ENCODE assay signal across 9 cellular contexts in genomic region chr1:228101614-228101993, GRCh38. TPM values are rescaled to one million over a fixed set of nuclear protein-coding genes. Genes with fewer than 3 reads are reported as not detected.
DNase-seq lines count a peak whose midpoint lies in the region; ATAC-seq and TF ChIP-seq lines count a peak whose summit lies in the region.
"Had no signal": no experiment of that assay in that cellular context is flagged by ENCODE, and none has a peak within 500 bp of the region (broad histone marks: within the 10 kb centered on the region; RNA-seq: fewer than 3 reads in every experiment).

No MANE protein-coding gene starts in this region.

- peak overlapping the region in 7 of 8 donors; percentile 77 to 97 (median 86) for H3K4me3 Mint-ChIP-seq in naive B cell

- 18 to 20% methylated on average over 15 of the region's 15 CpGs for WGBS in body of pancreas, 2 donors

- no peaks in the 10 kb centered on the region for H3K9me3 Mint-ChIP-seq in naive B cell

- H3K27ac ChIP-seq in body of pancreas: peak overlapping the region; percentile 82 to 97 (median 92)

- peaks cover 27 to 53% (median 28%) of the 10 kb centered on the region in 3 donors for H3K4me1 Mint-ChIP-seq in naive B cell

- H3K4me3 ChIP-seq in AG09309 (ENCODE audit: control insufficient read depth, low read depth, low read length): peak overlapping the region; percentile 91
- no peak overlapping the region for H3K4me3 ChIP-seq in body of pancreas

- peaks cover 0 to 4% of the 10 kb centered on the region in 2 donors for H3K36me3 Mint-ChIP-seq in naive B cell

- peaks cover 48% of the 10 kb centered on the region for H3K4me1 ChIP-seq in body of pancreas

- H3K27ac Mint-ChIP-seq in naive B cell: peak overlapping the region in 5 of 6 donors; percentile 26 to 93 (median 54)

- H3K27me3 ChIP-seq in body of pancreas: no peaks in the 10 kb centered on the region
- H3K27me3 ChIP-seq: adrenal gland had no signal

- no peak for DNase-seq in AG09309 (ENCODE audit: low read depth)
- DNase-seq in body of pancreas: no peak
- no peak for DNase-seq in naive B cell
- DNase-seq in NCI-H2196 treated with DMSO at 0.1 percent for 48 hours (lab: John Stamatoyannopoulos, UW; ENCODE audit: unreplicated experiment): no peak
- DNase-seq in stimulated activated CD4-positive, alpha-beta T cell treated with anti-CD3 and anti-CD28 coated beads, Interleukin-4, amount 100 ng/mL, for 4 hours: no peak
- no peak for DNase-seq in G401 (ENCODE audit: low spot score)

- intact Hi-C loops in body of pancreas (cut with DNase I): no loop called here

- in situ Hi-C loops in G401 (cut with HindIII; ENCODE audit: low sequenced_read_pairs): loop anchor here (10.0 kb wide), 1 partner anchor 143 kb away; no protein-coding TSS in a partner anchor

- peaks cover 7 to 16% of the 10 kb centered on the region in 2 donors for H3K36me3 ChIP-seq in body of pancreas (replicated peaks in 1 of 2; ENCODE audit: insufficient read depth in 1 of 2, low read depth in 2 of 2)

- ATAC-seq in HG03280 (IDR thresholded peaks at IDR 0.05; ENCODE audit: unreplicated experiment) (peak; percentile 4), body of pancreas (no peak), naive B cell (ENCODE audit: low read depth in 2 of 2) (no peak), HG03342 (IDR thresholded peaks at IDR 0.05; ENCODE audit: unreplicated experiment) (no peak)

- no peak for TF ChIP-seq POLR2A in body of pancreas (IDR thresholded peaks at IDR 0.05)

- TF ChIP-seq CTCF in AG09309 (IDR thresholded peaks at IDR 0.05; ENCODE audit: control insufficient read depth, insufficient read depth, low read depth, low read length, missing control alignments) (no peak), body of pancreas (IDR thresholded peaks at IDR 0.05) (no peak)

- no peaks in the 10 kb centered on the region for H3K9me3 ChIP-seq in body of pancreas
- H3K9me3 ChIP-seq: adrenal gland had no signal

- H3K27me3 Mint-ChIP-seq in naive B cell: no peaks in the 10 kb centered on the region

RNA-seq across cellular contexts. Expression of gene C1orf35, which starts 1.5 kb away (rescaled TPM):
- 10 to 100 TPM; 10.9 to 71.2 TPM for total RNA-seq in body of pancreas
- 10 to 100 TPM in 4 of 6 donors, 1 to 10 TPM in 2; 8.7 to 20.1 (median 13.1) TPM for polyA plus RNA-seq in naive B cell (ENCODE audit: low read depth in 6 of 6)
- 29.7 and 36.9 TPM in 2 replicates for total RNA-seq in G401 (2014; rRNA removed; shearing (Covaris generic))

RNA-seq across cellular contexts. Expression of gene MRPL55, which starts 7.5 kb away (rescaled TPM):
- total RNA-seq in body of pancreas: 10 to 100 TPM; 65.9 to 68.7 TPM
- polyA plus RNA-seq in naive B cell (ENCODE audit: low read depth in 6 of 6): 100 to 1,000 TPM in 5 of 6 donors, 10 to 100 TPM in 1; 98.2 to 211 (median 121) TPM
- 93.7 and 103 TPM in 2 replicates for total RNA-seq in G401 (2014; rRNA removed; shearing (Covaris generic))

RNA-seq across cellular contexts. Expression of gene ARF1, which starts 19.1 kb away (rescaled TPM):
- total RNA-seq in body of pancreas: 100 to 1,000 TPM; 158 to 203 TPM
- polyA plus RNA-seq in naive B cell (ENCODE audit: low read depth in 6 of 6): 100 to 1,000 TPM; 412 to 563 (median 456) TPM
- 298 and 328 TPM in 2 replicates for total RNA-seq in G401 (2014; rRNA removed; shearing (Covaris generic))

RNA-seq across cellular contexts. Expression of gene GUK1, which starts 38.5 kb away (rescaled TPM):
- total RNA-seq in body of pancreas: 100 to 1,000 TPM; 210 to 216 TPM
- polyA plus RNA-seq in naive B cell (ENCODE audit: low read depth in 6 of 6): 100 to 1,000 TPM; 190 to 350 (median 220) TPM
- 172 and 313 TPM in 2 replicates for total RNA-seq in G401 (2014; rRNA removed; shearing (Covaris generic))

RNA-seq across cellular contexts. Expression of gene GJC2, which starts 48.1 kb away (rescaled TPM):
- 1 to 10 TPM in 1 of 2 donors, under 1 TPM in 1; 0.33 to 1.6 TPM for total RNA-seq in body of pancreas
- not detected for polyA plus RNA-seq in naive B cell (ENCODE audit: low read depth in 6 of 6)
- 0.74 and 1.2 TPM in 2 replicates for total RNA-seq in G401 (2014; rRNA removed; shearing (Covaris generic))
